8 cellular contexts compared by ENCODE assay signal in the genomic region with DNA sequence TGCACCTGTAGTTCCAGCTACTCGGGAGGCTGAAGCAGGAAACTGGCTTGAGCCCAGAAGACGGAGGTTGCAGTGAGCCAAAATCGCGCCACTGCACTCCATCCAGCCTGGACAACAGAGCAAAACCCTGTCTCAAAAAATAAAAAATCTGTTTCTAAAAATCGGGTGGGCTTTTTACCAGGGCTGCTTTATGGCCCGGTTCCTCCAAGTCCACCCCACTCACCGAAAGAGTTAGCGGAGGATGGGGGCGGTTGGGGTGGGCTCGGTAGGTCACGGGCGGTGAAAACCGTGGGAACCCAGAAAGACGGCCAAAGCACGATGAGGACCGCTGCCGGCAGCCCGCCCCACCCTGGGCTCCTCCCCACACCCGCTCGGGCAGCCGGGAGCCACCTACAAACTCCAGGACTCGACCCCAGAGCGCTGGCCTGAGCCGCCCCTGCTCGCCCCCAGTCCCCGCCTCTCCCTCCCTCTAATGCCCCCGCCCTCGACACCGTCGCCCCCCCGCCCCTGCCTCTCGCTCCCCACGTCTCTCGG. TPM values are rescaled to one million over a fixed set of nuclear protein-coding genes. Genes with fewer than 3 reads are reported as not detected.
A peak's percentile ranks its signal among the peaks of the same experiment; 100 is the strongest.
DNase-seq lines count a peak whose midpoint lies in the region; ATAC-seq and TF ChIP-seq lines count a peak whose summit lies in the region.

No MANE protein-coding gene starts in this region.

- 0 to 3% (median 2%) methylated on average over 21 to 34 of the region's 34 CpGs for WGBS in heart left ventricle, 4 donors

- H3K4me3 ChIP-seq in BLaER1: peak overlapping the region; percentile 70
- peak overlapping the region; percentile 12 to 97 (median 68) for H3K4me3 ChIP-seq in heart left ventricle
- peak overlapping the region; percentile 72 for H3K4me3 ChIP-seq in osteoblast (ENCODE audit: insufficient read depth, low read length)

- no peak for TF ChIP-seq CTCF in heart left ventricle (IDR thresholded peaks at IDR 0.05)
- TF ChIP-seq CTCF in osteoblast (IDR thresholded peaks at IDR 0.05; ENCODE audit: extremely low read depth, low read depth, low read length): no peak

- intact Hi-C loops in heart left ventricle (cut with DNase I): no loop called here

- H3K9ac ChIP-seq in BLaER1: peak overlapping the region; percentile 65

- H4K20me1 ChIP-seq in BLaER1: 0 out of 2 replicates have a peak, but pooled peaks cover 6% of the 10 kb centered on the region
- no peaks in the 10 kb centered on the region for H4K20me1 ChIP-seq in osteoblast (ENCODE audit: insufficient read depth, low read length)

- H3K27ac Mint-ChIP-seq in activated naive CD8-positive, alpha-beta T cell treated with anti-CD3 and anti-CD28 coated beads, Interleukin-2, amount 50 U/mL, for 24 hours: no peak overlapping the region

- H3K27me3 ChIP-seq in BLaER1: no peaks in the 10 kb centered on the region
- H3K27me3 ChIP-seq in heart left ventricle: no peaks in the 10 kb centered on the region
- H3K27me3 ChIP-seq in osteoblast (ENCODE audit: insufficient read depth, low read length): no peaks in the 10 kb centered on the region

- peak overlapping the region; percentile 63 for H2AFZ ChIP-seq in osteoblast (ENCODE audit: low read length)

- H3K4me2 ChIP-seq in BLaER1 (peak overlapping the region; percentile 88), osteoblast (ENCODE audit: insufficient read depth, low read length) (peak overlapping the region; percentile 83)

- H3K27ac ChIP-seq in BLaER1 (peak overlapping the region; percentile 38; the same call in 1 of the 2 replicates), heart left ventricle (peak overlapping the region; percentile 41 to 99 (median 90)), osteoblast (ENCODE audit: low read depth, low read length) (peak overlapping the region; percentile 22)

- H3K27me3 Mint-ChIP-seq in activated naive CD8-positive, alpha-beta T cell treated with anti-CD3 and anti-CD28 coated beads, Interleukin-2, amount 50 U/mL, for 24 hours: no peaks in the 10 kb centered on the region

- H3K4me1 ChIP-seq in BLaER1: peaks cover 35% of the 10 kb centered on the region
- peaks cover 0 to 54% (median 32%) of the 10 kb centered on the region in 12 donors for H3K4me1 ChIP-seq in heart left ventricle
- peaks cover 8% of the 10 kb centered on the region for H3K4me1 ChIP-seq in osteoblast (ENCODE audit: insufficient read depth, low read length)

- H3K79me2 ChIP-seq in osteoblast (ENCODE audit: insufficient read depth, low read length): no peaks in the 10 kb centered on the region

- H3K9me3 ChIP-seq in BLaER1 (no peaks in the 10 kb centered on the region; the same call in 1 of the 2 replicates), heart left ventricle (no peaks in the 10 kb centered on the region), osteoblast (ENCODE audit: low read depth, low read length) (no peaks in the 10 kb centered on the region)

- H3K9me3 Mint-ChIP-seq in activated naive CD8-positive, alpha-beta T cell treated with anti-CD3 and anti-CD28 coated beads, Interleukin-2, amount 50 U/mL, for 24 hours: no peaks in the 10 kb centered on the region

- TF ChIP-seq POLR2A in heart left ventricle (IDR thresholded peaks at IDR 0.05): no peak

- H3K36me3 ChIP-seq in BLaER1 (peaks cover 26% of the 10 kb centered on the region), heart left ventricle (peaks cover 0 to 64% (median 45%) of the 10 kb centered on the region in 9 donors), osteoblast (ENCODE audit: insufficient read depth, low read length) (peaks cover 36% of the 10 kb centered on the region)

- H3K4me3 Mint-ChIP-seq in activated naive CD8-positive, alpha-beta T cell treated with anti-CD3 and anti-CD28 coated beads, Interleukin-2, amount 50 U/mL, for 24 hours: peak overlapping the region; percentile 66

- peak; percentile 23 for DNase-seq in GM19240 (ENCODE audit: insufficient read length, low spot score)
- DNase-seq in NCI-H774 (lab: John Stamatoyannopoulos, UW): peak; percentile 50
- DNase-seq in activated naive CD8-positive, alpha-beta T cell treated with anti-CD3 and anti-CD28 coated beads, Interleukin-2, amount 50 U/mL, for 24 hours: peak; percentile 54
- peak; percentile 73 to 87 (median 85) for DNase-seq in heart left ventricle
- peak; percentile 97 for DNase-seq in osteoblast (ENCODE audit: insufficient read length, low spot score, missing footprints)

- no peak for ATAC-seq in activated naive CD8-positive, alpha-beta T cell treated with anti-CD3 and anti-CD28 coated beads, Interleukin-2, amount 50 U/mL, for 24 hours
- ATAC-seq in heart left ventricle: peak; percentile 37 to 80 (median 69)
- ATAC-seq in GM19397 (IDR thresholded peaks at IDR 0.05; ENCODE audit: unreplicated experiment): no peak
- no peak for ATAC-seq in HG03521 (IDR thresholded peaks at IDR 0.05; ENCODE audit: unreplicated experiment)

- H3K36me3 Mint-ChIP-seq in activated naive CD8-positive, alpha-beta T cell treated with anti-CD3 and anti-CD28 coated beads, Interleukin-2, amount 50 U/mL, for 24 hours (ENCODE audit: low read depth): peaks cover 17% of the 10 kb centered on the region

- H3K4me1 Mint-ChIP-seq in activated naive CD8-positive, alpha-beta T cell treated with anti-CD3 and anti-CD28 coated beads, Interleukin-2, amount 50 U/mL, for 24 hours: peaks cover 26% of the 10 kb centered on the region

RNA-seq across cellular contexts. Expression of a gene that starts 0.8 kb away (rescaled TPM):
- total RNA-seq in heart left ventricle (10 to 100 TPM in 7 of 9 donors, 1 to 10 TPM in 2; 6.1 to 46.6 (median 18.5) TPM), osteoblast (22.4 and 24.2 TPM in 2 replicates)
- polyA plus RNA-seq in heart left ventricle: 1 to 10 TPM; 3.3 to 8.4 TPM

RNA-seq across cellular contexts. Expression of a gene that starts 12.1 kb away (rescaled TPM):
- total RNA-seq in heart left ventricle: 100 to 1,000 TPM in 1 of 9 donors, 10 to 100 TPM in 8; 57.8 to 100 (median 83.5) TPM
- 10 to 100 TPM; 40.2 to 70.9 TPM for polyA plus RNA-seq in heart left ventricle
- total RNA-seq in osteoblast: 101 and 103 TPM in 2 replicates

Comparison
In these comparisons a context has a peak if more than half of its experiments do, and no peak if none do; other contexts are left out.
1. H3K27ac ChIP-seq: peak in every context shown above with its lines; median percentile 90 in heart left ventricle; 38 in BLaER1; 22 in osteoblast.
2. DNase-seq: peak in every context shown above with its lines; median percentile 97 in osteoblast; 85 in heart left ventricle; 54 in activated naive CD8-positive, alpha-beta T cell treated with anti-CD3 and anti-CD28 coated beads, Interleukin-2, amount 50 U/mL, for 24 hours; 50 in NCI-H774; 23 in GM19240.
3. ATAC-seq: peak in heart left ventricle (4 of 4); none in activated naive CD8-positive, alpha-beta T cell treated with anti-CD3 and anti-CD28 coated beads, Interleukin-2, amount 50 U/mL, for 24 hours (single experiment), GM19397 (single experiment) and HG03521 (single experiment).
4. Peak in every context shown above with its lines, with median percentiles within 50 percentile points of each other: H3K4me3 ChIP-seq.